Comparison of ENCODE assay signal across 33 cellular contexts in genomic region chr9:137325124-137325523, GRCh38.
"Had no signal": no experiment of that assay in that cellular context is flagged by ENCODE, and none has a peak within 500 bp of the region (broad histone marks: within the 10 kb centered on the region; RNA-seq: fewer than 3 reads in every experiment).

No MANE protein-coding gene starts in this region.

- H3K4me1 ChIP-seq: ascending aorta, breast epithelium, foreskin keratinocyte, gastrocnemius medialis had no signal

- H3K27ac Mint-ChIP-seq: activated CD4-positive, alpha-beta memory T cell treated with anti-CD3 and anti-CD28 coated beads for 36 hours; activated CD4-positive, alpha-beta T cell treated with anti-CD3 and anti-CD28 coated beads for 36 hours; activated CD4-positive, alpha-beta T cell treated with anti-CD3 and anti-CD28 coated beads, Interleukin-2, amount 10 ng/mL, durations not matched to agents 24 days and 14 days; activated CD8-positive, alpha-beta memory T cell treated with anti-CD3 and anti-CD28 coated beads, Interleukin-2, amount 10 ng/mL, durations not matched to agents 7 days and 5 days; activated CD8-positive, alpha-beta T cell treated with anti-CD3 and anti-CD28 coated beads, Interleukin-2, amount 10 ng/mL, durations not matched to agents 7 days and 5 days; activated naive CD8-positive, alpha-beta T cell; activated T-cell treated with anti-CD3 and anti-CD28 coated beads, Interleukin-2, amount 50 U/mL, for 72 hours; activated T-helper 17 cell treated with anti-CD3 and anti-CD28 coated beads, Interleukin-2, amount 50 U/mL, for 72 hours; brain; dendritic cell treated with granulocyte-macrophage colony-stimulating factor and Interleukin-4, amounts not matched to agents 40 ng/mL and 50 ng/mL, for 4 days; effector memory CD8-positive, alpha-beta T cell had no signal

- DNase-seq: activated CD4-positive, alpha-beta memory T cell treated with anti-CD3 and anti-CD28 coated beads for 36 hours; activated CD4-positive, alpha-beta T cell treated with anti-CD3 and anti-CD28 coated beads for 36 hours; activated CD4-positive, alpha-beta T cell treated with anti-CD3 and anti-CD28 coated beads, Interleukin-2, amount 10 ng/mL, durations not matched to agents 24 days and 14 days; activated CD4-positive, CD25-positive, alpha-beta regulatory T cell; activated CD4-positive, CD25-positive, alpha-beta regulatory T cell treated with anti-CD3 and anti-CD28 coated beads, Interleukin-2, amount 50 U/mL, for 72 hours; activated CD8-positive, alpha-beta memory T cell treated with anti-CD3 and anti-CD28 coated beads, Interleukin-2, amount 10 ng/mL, durations not matched to agents 7 days and 5 days; activated CD8-positive, alpha-beta memory T cell treated with anti-CD3 and anti-CD28 coated beads, Interleukin-2, amount 50 U/mL, for 4 hours; activated CD8-positive, alpha-beta T cell treated with anti-CD3 and anti-CD28 coated beads, Interleukin-2, amount 10 ng/mL, durations not matched to agents 7 days and 5 days; activated effector memory CD4-positive, alpha-beta T cell treated with Interleukin-2 at 50 U/mL for 16 hours; activated gamma-delta T cell treated with Interleukin-2 at 50 U/mL for 16 hours; activated naive CD4-positive, alpha-beta T cell treated with anti-CD3 and anti-CD28 coated beads, Interleukin-2, amount 50 U/mL, for 16 hours; activated naive CD4-positive, alpha-beta T cell treated with Interleukin-2 at 50 U/mL for 16 hours; activated T-cell treated with anti-CD3 and anti-CD28 coated beads, Interleukin-2, amount 50 U/mL, for 1 hour; activated T-cell treated with anti-CD3 and anti-CD28 coated beads, Interleukin-2, amount 50 U/mL, for 72 hours; central memory CD4-positive, alpha-beta T cell; cerebellar nuclear complex; effector CD4-positive, alpha-beta T cell; effector memory CD8-positive, alpha-beta T cell; erythroblast; foreskin keratinocyte; gastrocnemius medialis; glutamatergic neuron; heart left ventricle; T-helper 2 cell had no signal

- H3K27me3 Mint-ChIP-seq: brain had no signal

- H3K4me3 ChIP-seq: ascending aorta, breast epithelium, cardiac muscle cell, coronary artery, esophagus muscularis mucosa, gastrocnemius medialis, heart left ventricle had no signal

- H3K9me3 Mint-ChIP-seq: dendritic cell treated with granulocyte-macrophage colony-stimulating factor and Interleukin-4, amounts not matched to agents 40 ng/mL and 50 ng/mL, for 4 days; effector memory CD8-positive, alpha-beta T cell had no signal

- H3K36me3 ChIP-seq: ascending aorta, breast epithelium, cardiac muscle cell, esophagus muscularis mucosa, gastrocnemius medialis, heart left ventricle had no signal

- H3K4me3 Mint-ChIP-seq: activated CD4-positive, alpha-beta memory T cell treated with anti-CD3 and anti-CD28 coated beads for 36 hours; activated CD4-positive, alpha-beta T cell treated with anti-CD3 and anti-CD28 coated beads for 36 hours; activated CD4-positive, alpha-beta T cell treated with anti-CD3 and anti-CD28 coated beads, Interleukin-2, amount 10 ng/mL, durations not matched to agents 24 days and 14 days; activated CD8-positive, alpha-beta memory T cell treated with anti-CD3 and anti-CD28 coated beads, Interleukin-2, amount 10 ng/mL, durations not matched to agents 7 days and 5 days; activated CD8-positive, alpha-beta T cell treated with anti-CD3 and anti-CD28 coated beads, Interleukin-2, amount 10 ng/mL, durations not matched to agents 7 days and 5 days; activated naive CD8-positive, alpha-beta T cell; activated T-cell treated with anti-CD3 and anti-CD28 coated beads, Interleukin-2, amount 50 U/mL, for 72 hours; activated T-helper 17 cell treated with anti-CD3 and anti-CD28 coated beads, Interleukin-2, amount 50 U/mL, for 72 hours; brain; dendritic cell treated with granulocyte-macrophage colony-stimulating factor and Interleukin-4, amounts not matched to agents 40 ng/mL and 50 ng/mL, for 4 days; effector memory CD8-positive, alpha-beta T cell had no signal

- H3K27me3 ChIP-seq: ascending aorta, breast epithelium, cardiac muscle cell, esophagus muscularis mucosa, gastrocnemius medialis, heart left ventricle had no signal

- H3K27ac ChIP-seq: ascending aorta, breast epithelium, cardiac muscle cell, coronary artery, esophagus muscularis mucosa, foreskin keratinocyte, gastrocnemius medialis, heart left ventricle had no signal

- ATAC-seq: activated CD4-positive, alpha-beta T cell treated with anti-CD3 and anti-CD28 coated beads for 36 hours; activated CD8-positive, alpha-beta memory T cell treated with anti-CD3 and anti-CD28 coated beads, Interleukin-2, amount 10 ng/mL, durations not matched to agents 7 days and 5 days; activated CD8-positive, alpha-beta T cell treated with anti-CD3 and anti-CD28 coated beads, Interleukin-2, amount 10 ng/mL, durations not matched to agents 7 days and 5 days; activated T-cell treated with anti-CD3 and anti-CD28 coated beads, Interleukin-2, amount 50 U/mL, for 72 hours; activated T-helper 17 cell treated with anti-CD3 and anti-CD28 coated beads, Interleukin-2, amount 50 U/mL, for 72 hours; effector memory CD8-positive, alpha-beta T cell; foreskin keratinocyte; gastrocnemius medialis; heart left ventricle had no signal

- H3K9me3 ChIP-seq: ascending aorta, breast epithelium, esophagus muscularis mucosa, gastrocnemius medialis, heart left ventricle had no signal
